17 cellular contexts compared by ENCODE assay signal in genomic region chr15:100734606-100735005, GRCh38.
DNase-seq lines count a peak whose midpoint lies in the region; FAIRE-seq and TF ChIP-seq lines count a peak whose summit lies in the region.
"Had no signal": no experiment of that assay in that cellular context is flagged by ENCODE, and none has a peak within 500 bp of the region (broad histone marks: within the 10 kb centered on the region; RNA-seq: fewer than 3 reads in every experiment).

No MANE protein-coding gene starts in this region.

- H3K4me1 ChIP-seq in mammary epithelial cell (ENCODE audit: insufficient read depth, low read length) (peaks cover 26% of the 10 kb centered on the region), spleen (no peaks in the 10 kb centered on the region)

- POLR2A ChIA-PET in MCF 10A (lab: Yijun Ruan, JAX): no interaction called here

- CTCF ChIA-PET in MCF 10A (lab: Yijun Ruan, JAX) (interaction anchor here (0.6 to 0.9 kb wide), 2 partner anchors 25 to 98 kb away, joined by 3 to 4 read pairs; no protein-coding TSS in a partner anchor), mammary epithelial cell (lab: Charles Lee; ENCODE audit: low non-redundant PET) (no interaction called here)

- in situ Hi-C loops in mammary epithelial cell (cut with MboI; ENCODE audit: low sequenced_read_pairs in 2 of 2): no loop called here

- peak overlapping the region; percentile 67 for H3K27ac Mint-ChIP-seq in MCF 10A (ENCODE audit: low read depth, unreplicated experiment)
- H3K27ac Mint-ChIP-seq: T-cell had no signal

- no peaks in the 10 kb centered on the region for H3K27me3 ChIP-seq in mammary epithelial cell (ENCODE audit: insufficient read depth, low read length)
- no peaks in the 10 kb centered on the region for H3K27me3 ChIP-seq in bronchial epithelial cell (ENCODE audit: control insufficient read depth, insufficient read depth, low read length)
- no peaks in the 10 kb centered on the region for H3K27me3 ChIP-seq in spleen (replicated peaks in 1 of 7)

- H3K9me3 ChIP-seq in mammary epithelial cell (replicated peaks; ENCODE audit: insufficient read depth, low read length) (peaks cover 4% of the 10 kb centered on the region), spleen (no peaks in the 10 kb centered on the region)

- BruUV-seq in MCF 10A (replicated peaks; lab: Mats Ljungman, UMichigan): no TSS peak
- BruUV-seq in mammary epithelial cell (replicated peaks; lab: Mats Ljungman, UMichigan): no TSS peak

- peaks cover 22% of the 10 kb centered on the region for H3K4me1 Mint-ChIP-seq in MCF 10A (ENCODE audit: insufficient read depth, unreplicated experiment)
- H3K4me1 Mint-ChIP-seq: T-cell had no signal

- H3K36me3 ChIP-seq in mammary epithelial cell (ENCODE audit: insufficient read depth, low read length) (no peaks in the 10 kb centered on the region), bronchial epithelial cell (ENCODE audit: control insufficient read depth, insufficient read depth, low read length) (no peaks in the 10 kb centered on the region), spleen (no peaks in the 10 kb centered on the region)

- H3K4me2 ChIP-seq in mammary epithelial cell (ENCODE audit: insufficient read depth, low read depth, low read length): no peak overlapping the region

- 79% methylated on average over 4 of the region's 4 CpGs for WGBS in mammary epithelial cell (ENCODE audit: low coverage, missing lambda C conversion rate)
- WGBS in spleen, 5 donors: 93 to 99% (median 97%) methylated on average over 4 of the region's 4 CpGs

- dilution Hi-C loops in mammary epithelial cell (cut with HindIII; ENCODE audit: low sequenced_read_pairs): no loop called here

- peak; percentile 13 for FAIRE-seq in bronchial epithelial cell (lab: Jason Lieb, UNC)
- FAIRE-seq: H1, K562 had no signal

- no peaks in the 10 kb centered on the region for H4K20me1 ChIP-seq in mammary epithelial cell (ENCODE audit: insufficient read depth, low read length)

- no peaks in the 10 kb centered on the region for H3K27me3 Mint-ChIP-seq in MCF 10A (ENCODE audit: insufficient read depth, unreplicated experiment)

- no peak overlapping the region for H3K27ac ChIP-seq in mammary epithelial cell (ENCODE audit: insufficient read depth, low read depth, low read length)
- H3K27ac ChIP-seq in spleen: no peak overlapping the region
- H3K27ac ChIP-seq: 22Rv1 had no signal

- H3K79me2 ChIP-seq in mammary epithelial cell (ENCODE audit: insufficient read depth, low read length): no peaks in the 10 kb centered on the region

- DNase-seq in DMS53 (lab: John Stamatoyannopoulos, UW) (peak; percentile 64), DMS53 treated with DMSO at 0.1 percent for 48 hours (lab: John Stamatoyannopoulos, UW; ENCODE audit: unreplicated experiment) (no peak), MCF 10A (ENCODE audit: unreplicated experiment) (no peak), mammary epithelial cell (no peak), bronchial epithelial cell (ENCODE audit: low read depth) (no peak), spleen (peak; percentile 29), HCEC 1CT (no peak)
- no peak for DNase-seq in stimulated activated CD4-positive, alpha-beta T cell treated with anti-CD3 and anti-CD28 coated beads, Interleukin-1b, Interleukin-23, amount 100 ng/mL, for 48 hours
- DNase-seq: GF-D8, NCI-H187 treated with DMSO at 0.1 percent for 48 hours, NCI-H526, SHP77, T-cell had no signal

- peaks cover 5% of the 10 kb centered on the region for H3K36me3 Mint-ChIP-seq in MCF 10A (ENCODE audit: insufficient read depth, unreplicated experiment)
- H3K36me3 Mint-ChIP-seq: CD14-positive monocyte, T-cell had no signal

- H3K4me3 ChIP-seq in mammary epithelial cell (replicated peaks in 1 of 3; ENCODE audit: insufficient read depth in 1 of 3, low read depth in 2 of 3, low read length in 3 of 3) (no peak overlapping the region), bronchial epithelial cell (ENCODE audit: low read depth, low read length) (no peak overlapping the region), spleen (no peak overlapping the region)
- H3K4me3 ChIP-seq: K562 had no signal

- TF ChIP-seq CTCF in MCF 10A (IDR thresholded peaks at IDR 0.05; ENCODE audit: unreplicated experiment) (no peak), mammary epithelial cell (conservative IDR thresholded peaks at IDR 0.05 in 1 of 2, IDR thresholded peaks at IDR 0.05 in 1 of 2; ENCODE audit: extremely low read depth in 1 of 2, insufficient read depth in 1 of 2, low read depth in 1 of 2, low read length in 2 of 2) (no peak), bronchial epithelial cell (IDR thresholded peaks at IDR 0.05; ENCODE audit: insufficient read depth, low read length, severe bottlenecking) (no peak), spleen (IDR thresholded peaks at IDR 0.05 in 8 of 11, conservative IDR thresholded peaks at IDR 0.05 in 3 of 11) (no peak)

- no peak overlapping the region for H2AFZ ChIP-seq in mammary epithelial cell (ENCODE audit: low read depth, low read length)

- TF ChIP-seq POLR2A in spleen (IDR thresholded peaks at IDR 0.05): no peak

- no peak overlapping the region for H3K9ac ChIP-seq in mammary epithelial cell (ENCODE audit: insufficient read depth, low read length)

- no peak overlapping the region for H3K4me3 Mint-ChIP-seq in MCF 10A (ENCODE audit: unreplicated experiment)
- H3K4me3 Mint-ChIP-seq: CD14-positive monocyte, T-cell had no signal

- peaks cover 7% of the 10 kb centered on the region for H3K9me3 Mint-ChIP-seq in MCF 10A (ENCODE audit: unreplicated experiment)

- intact Hi-C loops in MCF 10A (cut with micrococcal nuclease): no loop called here
- intact Hi-C loops in mammary epithelial cell (cut with micrococcal nuclease): no loop called here
- intact Hi-C loops in spleen (cut with DNase I; ENCODE audit: low total_unique reads): no loop called here

Comparison
In these comparisons a context has a peak if more than half of its experiments do, and no peak if none do; other contexts are left out.
1. DNase-seq: peak in DMS53 (single experiment) and spleen (single experiment); none in DMS53 treated with DMSO at 0.1 percent for 48 hours (single experiment), MCF 10A (single experiment), mammary epithelial cell (single experiment), bronchial epithelial cell (single experiment), HCEC 1CT (single experiment) and stimulated activated CD4-positive, alpha-beta T cell treated with anti-CD3 and anti-CD28 coated beads, Interleukin-1b, Interleukin-23, amount 100 ng/mL, for 48 hours (single experiment).